Comparison of ENCODE assay signal across 14 cellular contexts in the genomic region with DNA sequence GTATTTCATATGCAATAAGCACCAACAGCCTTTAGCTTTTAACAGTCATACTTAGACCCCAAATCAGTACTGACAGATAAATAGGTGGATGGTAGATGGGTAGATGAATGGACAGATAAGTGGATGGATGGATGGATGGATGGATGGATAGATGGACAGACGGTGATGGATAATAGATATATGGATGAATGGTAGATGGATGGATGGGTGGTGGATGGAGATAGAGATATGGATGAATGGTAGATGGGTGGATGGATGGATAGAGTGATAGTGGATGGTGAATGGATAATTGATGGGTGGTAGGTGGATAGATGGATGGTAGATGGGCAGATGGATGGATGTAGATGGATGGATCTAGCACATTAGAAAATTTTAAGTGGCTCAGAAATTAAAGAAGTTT.
"Had no signal": no experiment of that assay in that cellular context is flagged by ENCODE, and none has a peak within 500 bp of the region (broad histone marks: within the 10 kb centered on the region; RNA-seq: fewer than 3 reads in every experiment).

No MANE protein-coding gene starts in this region.

- H3K36me3 ChIP-seq: adrenal gland had no signal

- H3K27me3 ChIP-seq: adrenal gland had no signal

- H3K9me3 Mint-ChIP-seq: activated T-helper 1 cell treated with anti-CD3 and anti-CD28 coated beads, Interleukin-12 subunit alpha, Interleukin-12 subunit beta, Interleukin-2, Interleukin-4 antibody, amounts not matched to agents 30 ng/mL and 10 ng/mL and 1 ng/mL, durations not matched to agents 14 hours and 24 hours and 36 hours; type B pancreatic cell had no signal

- H3K27ac Mint-ChIP-seq: activated T-helper 1 cell treated with anti-CD3 and anti-CD28 coated beads, Interleukin-12 subunit alpha, Interleukin-12 subunit beta, Interleukin-2, Interleukin-4 antibody, amounts not matched to agents 30 ng/mL and 10 ng/mL and 1 ng/mL, durations not matched to agents 14 hours and 24 hours and 36 hours had no signal

- FAIRE-seq: colon had no signal

- DNase-seq: left colon; midbrain; posterior cingulate gyrus; stimulated activated CD4-positive, alpha-beta T cell treated with anti-CD3 and anti-CD28 coated beads, Interleukin-4, amount 100 ng/mL, for 4 hours; stimulated activated CD8-positive, alpha-beta memory T cell treated with anti-CD3 and anti-CD28 coated beads, Interleukin-4, amount 100 ng/mL, for 48 hours; stimulated activated naive CD8-positive, alpha-beta T cell treated with anti-CD3 and anti-CD28 coated beads, Interleukin-15, Interleukin-2, amounts not matched to agents 100 U/mL and 50 U/mL, for 24 hours; T-helper 1 cell had no signal

- ATAC-seq: activated CD4-positive, CD25-positive, alpha-beta regulatory T cell treated with anti-CD3 and anti-CD28 coated beads, Interleukin-2, amount 50 U/mL, for 24 hours; stimulated activated naive CD8-positive, alpha-beta T cell treated with anti-CD3 and anti-CD28 coated beads, Interleukin-15, Interleukin-2, amounts not matched to agents 100 U/mL and 50 U/mL, for 24 hours had no signal

- H3K27ac ChIP-seq: adrenal gland, skin epidermis had no signal

- H3K27me3 Mint-ChIP-seq: type B pancreatic cell had no signal

- H3K4me3 ChIP-seq: adrenal gland, lung, skin epidermis had no signal

- H3K9me3 ChIP-seq: adrenal gland had no signal

- H3K4me1 ChIP-seq: adrenal gland had no signal

- H3K4me3 Mint-ChIP-seq: activated T-helper 1 cell treated with anti-CD3 and anti-CD28 coated beads, Interleukin-12 subunit alpha, Interleukin-12 subunit beta, Interleukin-2, Interleukin-4 antibody, amounts not matched to agents 30 ng/mL and 10 ng/mL and 1 ng/mL, durations not matched to agents 14 hours and 24 hours and 36 hours; type B pancreatic cell had no signal
